Comparison of ENCODE assay signal across 1 cellular context in genomic region chr4:164081801-164082200, GRCh38.
TF ChIP-seq lines count a peak whose summit lies in the region.

No MANE protein-coding gene starts in this region.

TF ChIP-seq in HCT116, 20 proteins besides CTCF, POLR2A, EP300 and RAD21 (continued from another document):
- TF ChIP-seq TCF7L2 (IDR thresholded peaks at IDR 0.05; ENCODE audit: borderline replicate concordance, extremely low read depth, insufficient read depth, insufficient read length): no peak
- TF ChIP-seq JUND (IDR thresholded peaks at IDR 0.05): no peak
TF ChIP-seq in HCT116: peak in this region for 0.
